ENCODE assay signal across 1 cellular context in genomic region chr1:61338899-61339298, GRCh38.
TF ChIP-seq lines count a peak whose summit lies in the region.

No MANE protein-coding gene starts in this region.

TF ChIP-seq in HepG2, 621 proteins besides CTCF, POLR2A, EP300 and RAD21 (continued from another document and continues in another):
- TF ChIP-seq ZFP91 (CRISPR knock-in tag; IDR thresholded peaks at IDR 0.05; ENCODE audit: borderline replicate concordance) (no peak; the same call in 1 of the 2 replicates), ZNF24 (IDR thresholded peaks at IDR 0.05) (no peak), RORA (CRISPR knock-in tag; IDR thresholded peaks at IDR 0.05) (no peak), ATRX (CRISPR knock-in tag; IDR thresholded peaks at IDR 0.05; ENCODE audit: borderline replicate concordance) (no peak), AFF4 (CRISPR knock-in tag; IDR thresholded peaks at IDR 0.05) (no peak), BORCS8-MEF2B (CRISPR knock-in tag; IDR thresholded peaks at IDR 0.05) (no peak), ZNF205 (CRISPR knock-in tag; IDR thresholded peaks at IDR 0.05) (0 out of 2 replicates have a peak, but pooled peaks have one; percentile 40), ZNF672 (CRISPR knock-in tag; IDR thresholded peaks at IDR 0.05) (no peak), GMEB1 (CRISPR knock-in tag; IDR thresholded peaks at IDR 0.05; ENCODE audit: borderline replicate concordance) (no peak), ARID3A (IDR thresholded peaks at IDR 0.05; ENCODE audit: low read depth, low read length) (peak; percentile 93), ZNF274 (CRISPR knock-in tag; IDR thresholded peaks at IDR 0.05) (no peak), CBX5 (CRISPR knock-in tag; IDR thresholded peaks at IDR 0.05; ENCODE audit: borderline replicate concordance) (no peak), SUZ12 (IDR thresholded peaks at IDR 0.05; ENCODE audit: low read depth, low read length) (no peak), ZNF776 (CRISPR knock-in tag; IDR thresholded peaks at IDR 0.05) (no peak), FOXJ3 (CRISPR knock-in tag; IDR thresholded peaks at IDR 0.05; ENCODE audit: borderline replicate concordance) (peak; percentile 73; the same call in 1 of the 2 replicates), MYNN (CRISPR knock-in tag; IDR thresholded peaks at IDR 0.05; ENCODE audit: low read depth) (no peak), TSC22D2 (CRISPR knock-in tag; IDR thresholded peaks at IDR 0.05; ENCODE audit: borderline replicate concordance) (no peak), CENPX (CRISPR knock-in tag; IDR thresholded peaks at IDR 0.05) (no peak), ZNF503 (CRISPR knock-in tag; IDR thresholded peaks at IDR 0.05) (peak; percentile 53; the same call in 1 of the 2 replicates), HIC2 (CRISPR knock-in tag; IDR thresholded peaks at IDR 0.05; ENCODE audit: low read depth) (no peak), ZNF143 (CRISPR knock-in tag; IDR thresholded peaks at IDR 0.05) (no peak), NFE2L2 (IDR thresholded peaks at IDR 0.05; ENCODE audit: low read length) (no peak), MBNL3 (CRISPR knock-in tag; conservative IDR thresholded peaks at IDR 0.05) (no peak), TCF7L2 (IDR thresholded peaks at IDR 0.05; ENCODE audit: low read depth, low read length) (no peak), ZNF296 (CRISPR knock-in tag; conservative IDR thresholded peaks at IDR 0.05) (no peak)
- TF ChIP-seq, protein P1, sequence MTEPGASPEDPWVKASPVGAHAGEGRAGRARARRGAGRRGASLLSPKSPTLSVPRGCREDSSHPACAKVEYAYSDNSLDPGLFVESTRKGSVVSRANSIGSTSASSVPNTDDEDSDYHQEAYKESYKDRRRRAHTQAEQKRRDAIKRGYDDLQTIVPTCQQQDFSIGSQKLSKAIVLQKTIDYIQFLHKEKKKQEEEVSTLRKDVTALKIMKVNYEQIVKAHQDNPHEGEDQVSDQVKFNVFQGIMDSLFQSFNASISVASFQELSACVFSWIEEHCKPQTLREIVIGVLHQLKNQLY (CRISPR knock-in tag; IDR thresholded peaks at IDR 0.05): 0 out of 2 replicates have a peak, but pooled peaks have one; percentile 31
- TF ChIP-seq, protein P2, sequence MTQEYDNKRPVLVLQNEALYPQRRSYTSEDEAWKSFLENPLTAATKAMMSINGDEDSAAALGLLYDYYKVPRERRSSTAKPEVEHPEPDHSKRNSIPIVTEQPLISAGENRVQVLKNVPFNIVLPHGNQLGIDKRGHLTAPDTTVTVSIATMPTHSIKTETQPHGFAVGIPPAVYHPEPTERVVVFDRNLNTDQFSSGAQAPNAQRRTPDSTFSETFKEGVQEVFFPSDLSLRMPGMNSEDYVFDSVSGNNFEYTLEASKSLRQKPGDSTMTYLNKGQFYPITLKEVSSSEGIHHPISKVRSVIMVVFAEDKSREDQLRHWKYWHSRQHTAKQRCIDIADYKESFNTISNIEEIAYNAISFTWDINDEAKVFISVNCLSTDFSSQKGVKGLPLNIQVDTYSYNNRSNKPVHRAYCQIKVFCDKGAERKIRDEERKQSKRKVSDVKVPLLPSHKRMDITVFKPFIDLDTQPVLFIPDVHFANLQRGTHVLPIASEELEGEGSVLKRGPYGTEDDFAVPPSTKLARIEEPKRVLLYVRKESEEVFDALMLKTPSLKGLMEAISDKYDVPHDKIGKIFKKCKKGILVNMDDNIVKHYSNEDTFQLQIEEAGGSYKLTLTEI (CRISPR knock-in tag; conservative IDR thresholded peaks at IDR 0.05): no peak
- TF ChIP-seq, protein P3, sequence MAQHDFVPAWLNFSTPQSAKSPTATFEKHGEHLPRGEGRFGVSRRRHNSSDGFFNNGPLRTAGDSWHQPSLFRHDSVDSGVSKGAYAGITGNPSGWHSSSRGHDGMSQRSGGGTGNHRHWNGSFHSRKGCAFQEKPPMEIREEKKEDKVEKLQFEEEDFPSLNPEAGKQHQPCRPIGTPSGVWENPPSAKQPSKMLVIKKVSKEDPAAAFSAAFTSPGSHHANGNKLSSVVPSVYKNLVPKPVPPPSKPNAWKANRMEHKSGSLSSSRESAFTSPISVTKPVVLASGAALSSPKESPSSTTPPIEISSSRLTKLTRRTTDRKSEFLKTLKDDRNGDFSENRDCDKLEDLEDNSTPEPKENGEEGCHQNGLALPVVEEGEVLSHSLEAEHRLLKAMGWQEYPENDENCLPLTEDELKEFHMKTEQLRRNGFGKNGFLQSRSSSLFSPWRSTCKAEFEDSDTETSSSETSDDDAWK (CRISPR knock-in tag; IDR thresholded peaks at IDR 0.05): no peak
- TF ChIP-seq, protein P4, sequence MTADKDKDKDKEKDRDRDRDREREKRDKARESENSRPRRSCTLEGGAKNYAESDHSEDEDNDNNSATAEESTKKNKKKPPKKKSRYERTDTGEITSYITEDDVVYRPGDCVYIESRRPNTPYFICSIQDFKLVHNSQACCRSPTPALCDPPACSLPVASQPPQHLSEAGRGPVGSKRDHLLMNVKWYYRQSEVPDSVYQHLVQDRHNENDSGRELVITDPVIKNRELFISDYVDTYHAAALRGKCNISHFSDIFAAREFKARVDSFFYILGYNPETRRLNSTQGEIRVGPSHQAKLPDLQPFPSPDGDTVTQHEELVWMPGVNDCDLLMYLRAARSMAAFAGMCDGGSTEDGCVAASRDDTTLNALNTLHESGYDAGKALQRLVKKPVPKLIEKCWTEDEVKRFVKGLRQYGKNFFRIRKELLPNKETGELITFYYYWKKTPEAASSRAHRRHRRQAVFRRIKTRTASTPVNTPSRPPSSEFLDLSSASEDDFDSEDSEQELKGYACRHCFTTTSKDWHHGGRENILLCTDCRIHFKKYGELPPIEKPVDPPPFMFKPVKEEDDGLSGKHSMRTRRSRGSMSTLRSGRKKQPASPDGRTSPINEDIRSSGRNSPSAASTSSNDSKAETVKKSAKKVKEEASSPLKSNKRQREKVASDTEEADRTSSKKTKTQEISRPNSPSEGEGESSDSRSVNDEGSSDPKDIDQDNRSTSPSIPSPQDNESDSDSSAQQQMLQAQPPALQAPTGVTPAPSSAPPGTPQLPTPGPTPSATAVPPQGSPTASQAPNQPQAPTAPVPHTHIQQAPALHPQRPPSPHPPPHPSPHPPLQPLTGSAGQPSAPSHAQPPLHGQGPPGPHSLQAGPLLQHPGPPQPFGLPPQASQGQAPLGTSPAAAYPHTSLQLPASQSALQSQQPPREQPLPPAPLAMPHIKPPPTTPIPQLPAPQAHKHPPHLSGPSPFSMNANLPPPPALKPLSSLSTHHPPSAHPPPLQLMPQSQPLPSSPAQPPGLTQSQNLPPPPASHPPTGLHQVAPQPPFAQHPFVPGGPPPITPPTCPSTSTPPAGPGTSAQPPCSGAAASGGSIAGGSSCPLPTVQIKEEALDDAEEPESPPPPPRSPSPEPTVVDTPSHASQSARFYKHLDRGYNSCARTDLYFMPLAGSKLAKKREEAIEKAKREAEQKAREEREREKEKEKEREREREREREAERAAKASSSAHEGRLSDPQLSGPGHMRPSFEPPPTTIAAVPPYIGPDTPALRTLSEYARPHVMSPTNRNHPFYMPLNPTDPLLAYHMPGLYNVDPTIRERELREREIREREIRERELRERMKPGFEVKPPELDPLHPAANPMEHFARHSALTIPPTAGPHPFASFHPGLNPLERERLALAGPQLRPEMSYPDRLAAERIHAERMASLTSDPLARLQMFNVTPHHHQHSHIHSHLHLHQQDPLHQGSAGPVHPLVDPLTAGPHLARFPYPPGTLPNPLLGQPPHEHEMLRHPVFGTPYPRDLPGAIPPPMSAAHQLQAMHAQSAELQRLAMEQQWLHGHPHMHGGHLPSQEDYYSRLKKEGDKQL (CRISPR knock-in tag; IDR thresholded peaks at IDR 0.05; ENCODE audit: low read depth): peak; percentile 47; the same call in 1 of the 2 replicates
- TF ChIP-seq, protein P5, sequence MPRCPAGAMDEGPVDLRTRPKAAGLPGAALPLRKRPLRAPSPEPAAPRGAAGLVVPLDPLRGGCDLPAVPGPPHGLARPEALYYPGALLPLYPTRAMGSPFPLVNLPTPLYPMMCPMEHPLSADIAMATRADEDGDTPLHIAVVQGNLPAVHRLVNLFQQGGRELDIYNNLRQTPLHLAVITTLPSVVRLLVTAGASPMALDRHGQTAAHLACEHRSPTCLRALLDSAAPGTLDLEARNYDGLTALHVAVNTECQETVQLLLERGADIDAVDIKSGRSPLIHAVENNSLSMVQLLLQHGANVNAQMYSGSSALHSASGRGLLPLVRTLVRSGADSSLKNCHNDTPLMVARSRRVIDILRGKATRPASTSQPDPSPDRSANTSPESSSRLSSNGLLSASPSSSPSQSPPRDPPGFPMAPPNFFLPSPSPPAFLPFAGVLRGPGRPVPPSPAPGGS (CRISPR knock-in tag; IDR thresholded peaks at IDR 0.05): no peak
